9 cellular contexts compared by ENCODE assay signal in the genomic region with DNA sequence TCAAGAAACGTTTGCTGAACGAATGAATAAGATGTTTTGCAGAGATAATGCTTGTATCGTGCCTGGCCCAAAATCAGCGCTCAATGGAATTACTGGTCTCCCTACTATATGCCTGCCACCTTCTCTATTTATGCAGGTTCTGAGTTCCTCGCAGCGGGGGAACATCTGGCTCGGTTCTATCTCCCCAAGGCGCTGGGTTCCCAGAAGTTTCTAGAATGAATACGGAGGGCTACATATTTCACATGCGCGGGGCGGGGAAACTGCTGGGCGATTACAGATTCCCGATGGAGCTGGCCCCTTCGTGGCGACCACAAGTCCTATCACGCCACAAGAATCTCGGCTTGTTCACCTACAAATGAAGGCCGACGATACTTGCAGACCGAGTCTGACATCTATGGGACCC. TPM values are rescaled to one million over a fixed set of nuclear protein-coding genes. Genes with fewer than 3 reads are reported as not detected.
A peak's percentile ranks its signal among the peaks of the same experiment; 100 is the strongest.
DNase-seq lines count a peak whose midpoint lies in the region; ATAC-seq, FAIRE-seq and TF ChIP-seq lines count a peak whose summit lies in the region.
"Had no signal": no experiment of that assay in that cellular context is flagged by ENCODE, and none has a peak within 500 bp of the region (broad histone marks: within the 10 kb centered on the region; RNA-seq: fewer than 3 reads in every experiment).

No MANE protein-coding gene starts in this region.

- intact Hi-C loops in kidney (cut with DNase I), result no loop called here

- H3K36me3 ChIP-seq in adipocyte (ENCODE audit: control insufficient read depth, insufficient read depth, low read length, severe bottlenecking), result peaks cover 9% of the 10 kb centered on the region
- peaks cover 0 to 4% of the 10 kb centered on the region in 2 donors for H3K36me3 ChIP-seq in kidney (ENCODE audit: control insufficient read depth in 1 of 2, insufficient read depth in 2 of 2, low read length in 2 of 2)

- FAIRE-seq in kidney (lab: Jason Lieb, UNC), result no peak

- H3K27ac ChIP-seq in kidney (ENCODE audit: low read depth in 2 of 2, low read length in 2 of 2), result peak overlapping the region; percentile 77 to 93
- H3K27ac ChIP-seq in substantia nigra (ENCODE audit: low read depth, low read length, poor library complexity, severe bottlenecking), result peak overlapping the region; percentile 94

- H3K27me3 ChIP-seq in adipocyte (replicated peaks; ENCODE audit: control insufficient read depth, insufficient read depth, low read length), result no peaks in the 10 kb centered on the region

- ATAC-seq in HG03196 (IDR thresholded peaks at IDR 0.05; ENCODE audit: unreplicated experiment) (peak; percentile 8), GM21576 (IDR thresholded peaks at IDR 0.05; ENCODE audit: unreplicated experiment) (no peak)

- no peak for TF ChIP-seq CTCF in kidney (IDR thresholded peaks at IDR 0.05; ENCODE audit: borderline replicate concordance, extremely low read depth, insufficient read depth)

- peak overlapping the region; percentile 95 for H3K9ac ChIP-seq in adipocyte (ENCODE audit: low read length)
- peak overlapping the region; percentile 88 to 94 for H3K9ac ChIP-seq in kidney (ENCODE audit: low read length in 2 of 2)

- H3K4me3 ChIP-seq in adipocyte (ENCODE audit: low read length) (peak overlapping the region; percentile 98), kidney (ENCODE audit: low read length in 2 of 2) (peak overlapping the region; percentile 94 to 99)

- H3K9me3 ChIP-seq in adipocyte (ENCODE audit: control insufficient read depth, low read length) (no peaks in the 10 kb centered on the region), kidney (ENCODE audit: control insufficient read depth in 1 of 2, low read length in 2 of 2) (no peaks in the 10 kb centered on the region)

- DNase-seq in NCI-H345 (lab: John Stamatoyannopoulos, UW), result peak; percentile 72
- DNase-seq in NCI-H345 treated with DMSO at 0.1 percent for 48 hours (lab: John Stamatoyannopoulos, UW; ENCODE audit: unreplicated experiment), result no peak
- DNase-seq in adipocyte (ENCODE audit: low read depth), result no peak
- no peak for DNase-seq in kidney
- peak in 3 of 49 donors; percentile 53 to 88 (median 79) for DNase-seq in substantia nigra (lab: John Stamatoyannopoulos, UW)
- no peak for DNase-seq in SIG-M5 (lab: John Stamatoyannopoulos, UW)

- H3K4me1 ChIP-seq in adipocyte (ENCODE audit: control insufficient read depth, insufficient read depth, low read length), result peaks cover 18% of the 10 kb centered on the region
- H3K4me1 ChIP-seq in kidney (ENCODE audit: control insufficient read depth in 1 of 2, insufficient read depth in 1 of 2, low read depth in 1 of 2, low read length in 2 of 2), result peaks cover 14 to 15% of the 10 kb centered on the region in 2 donors

RNA-seq across cellular contexts. Expression of a gene that starts 0.4 kb away (rescaled TPM):
- 36.9 TPM for total RNA-seq in kidney
- polyA plus RNA-seq in kidney (ENCODE audit: insufficient read depth, low read depth, low replicate concordance), result 37.0 TPM

RNA-seq across cellular contexts. Expression of a gene that starts 20.4 kb away (rescaled TPM):
- 57.4 TPM for total RNA-seq in kidney
- polyA plus RNA-seq in kidney (ENCODE audit: insufficient read depth, low read depth, low replicate concordance), result 30.3 TPM

RNA-seq across cellular contexts. Expression of a gene that starts 37.9 kb away (rescaled TPM):
- not detected for total RNA-seq in kidney
- not detected for polyA plus RNA-seq in kidney (ENCODE audit: insufficient read depth, low read depth, low replicate concordance)
- polyA plus RNA-seq: adipose tissue had no signal

RNA-seq across cellular contexts. Expression of a gene that starts 39.9 kb away (rescaled TPM):
- 329 TPM for total RNA-seq in kidney
- polyA plus RNA-seq in kidney (ENCODE audit: insufficient read depth, low read depth, low replicate concordance), result 353 TPM

RNA-seq across cellular contexts. Expression of a gene that starts 51.3 kb away (rescaled TPM):
- total RNA-seq in kidney, result 69.0 TPM
- 49.1 TPM for polyA plus RNA-seq in kidney (ENCODE audit: insufficient read depth, low read depth, low replicate concordance)
